Comparison of ENCODE assay signal across 37 cellular contexts in genomic region chr15:79987969-79988368, GRCh38. TPM values are rescaled to one million over a fixed set of nuclear protein-coding genes. Genes with fewer than 3 reads are reported as not detected.
"Had no signal": no experiment of that assay in that cellular context is flagged by ENCODE, and none has a peak within 500 bp of the region (broad histone marks: within the 10 kb centered on the region; RNA-seq: fewer than 3 reads in every experiment).

No MANE protein-coding gene starts in this region.

- H3K27me3 ChIP-seq: adrenal gland, body of pancreas, brain microvascular endothelial cell, breast epithelium had no signal

- FAIRE-seq: astrocyte, TTC549 had no signal

- H3K4me3 ChIP-seq: adrenal gland, body of pancreas, breast epithelium had no signal

- H3K36me3 ChIP-seq: adrenal gland, brain microvascular endothelial cell, breast epithelium had no signal

- H3K27ac ChIP-seq: adrenal gland, body of pancreas, brain microvascular endothelial cell, breast epithelium, VCaP had no signal

- H3K27me3 Mint-ChIP-seq: activated B cell treated with CpG ODN at 0.5 μM for 24 hours; activated CD4-positive, alpha-beta memory T cell treated with anti-CD3 and anti-CD28 coated beads for 36 hours; activated CD8-positive, alpha-beta T cell treated with anti-CD3 and anti-CD28 coated beads for 36 hours; activated naive CD8-positive, alpha-beta T cell treated with anti-CD3 and anti-CD28 coated beads for 36 hours; activated T-helper 17 cell treated with anti-CD3 and anti-CD28 coated beads, Interleukin-2, amount 50 U/mL, for 72 hours had no signal

- H3K9me3 ChIP-seq: adrenal gland, body of pancreas, breast epithelium had no signal

- H3K4me3 Mint-ChIP-seq: activated B cell treated with CpG ODN at 0.5 μM for 24 hours; activated CD4-positive, alpha-beta memory T cell treated with anti-CD3 and anti-CD28 coated beads for 36 hours; activated CD4-positive, alpha-beta T cell treated with anti-CD3 and anti-CD28 coated beads, Interleukin-2, amount 10 ng/mL, durations not matched to agents 24 days and 14 days; activated CD8-positive, alpha-beta T cell treated with anti-CD3 and anti-CD28 coated beads for 36 hours; activated naive CD4-positive, alpha-beta T cell treated with anti-CD3 and anti-CD28 coated beads for 36 hours; activated naive CD8-positive, alpha-beta T cell treated with anti-CD3 and anti-CD28 coated beads for 36 hours; activated T-cell treated with anti-CD3 and anti-CD28 coated beads, Interleukin-2, amount 50 U/mL, for 4 hours; activated T-cell treated with anti-CD3 and anti-CD28 coated beads, Interleukin-2, amount 50 U/mL, for 72 hours; activated T-helper 1 cell treated with anti-CD3 and anti-CD28 coated beads, Interleukin-12 subunit alpha, Interleukin-12 subunit beta, Interleukin-2, Interleukin-4 antibody, amounts not matched to agents 30 ng/mL and 10 ng/mL and 1 ng/mL, durations not matched to agents 14 hours and 24 hours and 36 hours; activated T-helper 17 cell treated with anti-CD3 and anti-CD28 coated beads, Interleukin-2, amount 50 U/mL, for 72 hours; T-helper 1 cell treated with Interleukin-12 subunit alpha and Interleukin-12 subunit beta and Interleukin-4 antibody, amounts not matched to agents 30 μg/mL and 1 μg/mL, for 36 hours; T-helper 2 cell treated with Interferon-gamma antibody and Interleukin-4, amounts not matched to agents 5 μg/mL and 100 μg/mL, for 36 hours had no signal

- H3K4me1 ChIP-seq: adrenal gland, body of pancreas, breast epithelium had no signal

- ATAC-seq: activated CD8-positive, alpha-beta T cell treated with anti-CD3 and anti-CD28 coated beads for 36 hours; activated naive CD4-positive, alpha-beta T cell treated with anti-CD3 and anti-CD28 coated beads, Interleukin-2, amount 50 U/mL, for 72 hours; activated T-cell treated with anti-CD3 and anti-CD28 coated beads, Interleukin-2, amount 50 U/mL, for 4 hours; activated T-cell treated with anti-CD3 and anti-CD28 coated beads, Interleukin-2, amount 50 U/mL, for 72 hours; activated T-helper 17 cell treated with anti-CD3 and anti-CD28 coated beads, Interleukin-2, amount 50 U/mL, for 72 hours; body of pancreas had no signal

- H3K27ac Mint-ChIP-seq: activated B cell treated with CpG ODN at 0.5 μM for 24 hours; activated CD4-positive, alpha-beta memory T cell treated with anti-CD3 and anti-CD28 coated beads for 36 hours; activated CD4-positive, alpha-beta T cell treated with anti-CD3 and anti-CD28 coated beads, Interleukin-2, amount 10 ng/mL, durations not matched to agents 24 days and 14 days; activated CD8-positive, alpha-beta T cell treated with anti-CD3 and anti-CD28 coated beads for 36 hours; activated naive CD4-positive, alpha-beta T cell treated with anti-CD3 and anti-CD28 coated beads for 36 hours; activated naive CD4-positive, alpha-beta T cell treated with anti-CD3 and anti-CD28 coated beads, Interleukin-2, amount 50 U/mL, for 72 hours; activated naive CD8-positive, alpha-beta T cell treated with anti-CD3 and anti-CD28 coated beads for 36 hours; activated T-cell treated with anti-CD3 and anti-CD28 coated beads, Interleukin-2, amount 50 U/mL, for 72 hours; activated T-helper 1 cell treated with anti-CD3 and anti-CD28 coated beads, Interleukin-12 subunit alpha, Interleukin-12 subunit beta, Interleukin-2, Interleukin-4 antibody, amounts not matched to agents 30 ng/mL and 10 ng/mL and 1 ng/mL, durations not matched to agents 14 hours and 24 hours and 36 hours; activated T-helper 17 cell treated with anti-CD3 and anti-CD28 coated beads, Interleukin-2, amount 50 U/mL, for 72 hours; T-helper 1 cell treated with Interleukin-12 subunit alpha and Interleukin-12 subunit beta and Interleukin-4 antibody, amounts not matched to agents 30 μg/mL and 1 μg/mL, for 36 hours; T-helper 2 cell treated with Interferon-gamma antibody and Interleukin-4, amounts not matched to agents 5 μg/mL and 100 μg/mL, for 36 hours had no signal

- H3K4me1 Mint-ChIP-seq: activated naive CD8-positive, alpha-beta T cell treated with anti-CD3 and anti-CD28 coated beads for 36 hours; activated T-helper 17 cell treated with anti-CD3 and anti-CD28 coated beads, Interleukin-2, amount 50 U/mL, for 72 hours had no signal

- H3K9me3 Mint-ChIP-seq: activated B cell treated with CpG ODN at 0.5 μM for 24 hours; activated CD4-positive, alpha-beta memory T cell treated with anti-CD3 and anti-CD28 coated beads for 36 hours; activated CD4-positive, alpha-beta T cell treated with anti-CD3 and anti-CD28 coated beads, Interleukin-2, amount 10 ng/mL, durations not matched to agents 24 days and 14 days; activated CD8-positive, alpha-beta T cell treated with anti-CD3 and anti-CD28 coated beads for 36 hours; activated naive CD4-positive, alpha-beta T cell treated with anti-CD3 and anti-CD28 coated beads for 36 hours; activated naive CD4-positive, alpha-beta T cell treated with anti-CD3 and anti-CD28 coated beads, Interleukin-2, amount 50 U/mL, for 72 hours; activated naive CD8-positive, alpha-beta T cell treated with anti-CD3 and anti-CD28 coated beads for 36 hours; activated T-cell treated with anti-CD3 and anti-CD28 coated beads, Interleukin-2, amount 50 U/mL, for 4 hours; activated T-cell treated with anti-CD3 and anti-CD28 coated beads, Interleukin-2, amount 50 U/mL, for 72 hours; activated T-helper 1 cell treated with anti-CD3 and anti-CD28 coated beads, Interleukin-12 subunit alpha, Interleukin-12 subunit beta, Interleukin-2, Interleukin-4 antibody, amounts not matched to agents 30 ng/mL and 10 ng/mL and 1 ng/mL, durations not matched to agents 14 hours and 24 hours and 36 hours; activated T-helper 17 cell treated with anti-CD3 and anti-CD28 coated beads, Interleukin-2, amount 50 U/mL, for 72 hours; T-helper 1 cell treated with Interleukin-12 subunit alpha and Interleukin-12 subunit beta and Interleukin-4 antibody, amounts not matched to agents 30 μg/mL and 1 μg/mL, for 36 hours; T-helper 2 cell treated with Interferon-gamma antibody and Interleukin-4, amounts not matched to agents 5 μg/mL and 100 μg/mL, for 36 hours had no signal

- H3K36me3 Mint-ChIP-seq: activated CD4-positive, alpha-beta memory T cell treated with anti-CD3 and anti-CD28 coated beads for 36 hours; activated naive CD4-positive, alpha-beta T cell treated with anti-CD3 and anti-CD28 coated beads, Interleukin-2, amount 50 U/mL, for 72 hours; activated naive CD8-positive, alpha-beta T cell treated with anti-CD3 and anti-CD28 coated beads for 36 hours had no signal

- DNase-seq: activated B cell treated with CpG ODN at 0.5 μM for 24 hours; activated CD4-positive, alpha-beta memory T cell treated with anti-CD3 and anti-CD28 coated beads for 36 hours; activated CD4-positive, alpha-beta T cell treated with anti-CD3 and anti-CD28 coated beads for 4 hours; activated CD4-positive, alpha-beta T cell treated with anti-CD3 and anti-CD28 coated beads, Interleukin-2, amount 10 ng/mL, durations not matched to agents 24 days and 14 days; activated CD4-positive, CD25-positive, alpha-beta regulatory T cell treated with anti-CD3 and anti-CD28 coated beads, Interleukin-2, amount 50 U/mL, for 72 hours; activated CD8-positive, alpha-beta memory T cell treated with anti-CD3 and anti-CD28 coated beads, Interleukin-2, amount 50 U/mL, for 4 hours; activated CD8-positive, alpha-beta T cell treated with anti-CD3 and anti-CD28 coated beads for 36 hours; activated effector memory CD4-positive, alpha-beta T cell treated with anti-CD3 and anti-CD28 coated beads, Interleukin-2, amount 50 U/mL, for 16 hours; activated gamma-delta T cell treated with Interleukin-2 at 50 U/mL for 16 hours; activated naive CD4-positive, alpha-beta T cell; activated naive CD4-positive, alpha-beta T cell treated with anti-CD3 and anti-CD28 coated beads for 36 hours; activated naive CD4-positive, alpha-beta T cell treated with anti-CD3 and anti-CD28 coated beads, Interleukin-2, amount 50 U/mL, for 16 hours; activated naive CD8-positive, alpha-beta T cell treated with anti-CD3 and anti-CD28 coated beads for 36 hours; activated T-cell treated with anti-CD3 and anti-CD28 coated beads for 4 hours; activated T-cell treated with anti-CD3 and anti-CD28 coated beads, Interleukin-2, amount 50 U/mL, for 1 hour; activated T-cell treated with anti-CD3 and anti-CD28 coated beads, Interleukin-2, amount 50 U/mL, for 4 hours; activated T-cell treated with anti-CD3 and anti-CD28 coated beads, Interleukin-2, amount 50 U/mL, for 72 hours; amniotic stem cell; aorta; body of pancreas; brain microvascular endothelial cell; central memory CD4-positive, alpha-beta T cell; cerebellar nuclear complex; T-helper 1 cell; T-helper 2 cell; T-helper 9 cell had no signal

RNA-seq across cellular contexts. Expression of gene BCL2A1, which starts 17.0 kb away (rescaled TPM):
- total RNA-seq: astrocyte, chondrocyte had no signal
